1 cellular context compared by ENCODE assay signal in genomic region chr11:107695446-107695845, GRCh38.
TF ChIP-seq lines count a peak whose summit lies in the region.

No MANE protein-coding gene starts in this region.

TF ChIP-seq in SK-N-SH treated with all-trans-retinoic acid at 6 μM for 48 hours, 23 proteins besides CTCF, POLR2A, EP300 and RAD21 (continued from another document):
- no peak for TF ChIP-seq PATZ1 (CRISPR knock-in tag; IDR thresholded peaks at IDR 0.05; ENCODE audit: borderline replicate concordance)
- no peak for TF ChIP-seq GLIS3 (CRISPR knock-in tag; IDR thresholded peaks at IDR 0.05)
- TF ChIP-seq POU6F1 (CRISPR knock-in tag; IDR thresholded peaks at IDR 0.05; ENCODE audit: borderline replicate concordance, low read depth), result no peak
- no peak for TF ChIP-seq ZNF565 (CRISPR knock-in tag; conservative IDR thresholded peaks at IDR 0.05; ENCODE audit: low read depth)
TF ChIP-seq in SK-N-SH treated with all-trans-retinoic acid at 6 μM for 48 hours: peak in this region for 0.
